In genomic region chr10:69865450-69865849, GRCh38 we compare ENCODE assay signal across 21 cellular contexts.
"Had no signal": no experiment of that assay in that cellular context is flagged by ENCODE, and none has a peak within 500 bp of the region (broad histone marks: within the 10 kb centered on the region; RNA-seq: fewer than 3 reads in every experiment).

No MANE protein-coding gene starts in this region.

- ATAC-seq: activated CD8-positive, alpha-beta T cell treated with anti-CD3 and anti-CD28 coated beads, Interleukin-2, amount 10 ng/mL, durations not matched to agents 7 days and 5 days; gastrocnemius medialis; left colon; lower lobe of right lung had no signal

- H3K9me3 Mint-ChIP-seq: activated B cell treated with CpG ODN at 0.5 μM for 24 hours; activated naive CD4-positive, alpha-beta T cell treated with anti-CD3 and anti-CD28 coated beads, Interleukin-2, amount 50 U/mL, for 24 hours; central memory CD8-positive, alpha-beta T cell had no signal

- H3K27me3 ChIP-seq: gastrocnemius medialis, heart right ventricle, vagina had no signal

- H3K4me3 Mint-ChIP-seq: activated B cell treated with CpG ODN at 0.5 μM for 24 hours; activated CD8-positive, alpha-beta T cell treated with anti-CD3 and anti-CD28 coated beads, Interleukin-2, amount 10 ng/mL, durations not matched to agents 7 days and 5 days; activated naive CD4-positive, alpha-beta T cell treated with anti-CD3 and anti-CD28 coated beads, Interleukin-2, amount 50 U/mL, for 24 hours; central memory CD8-positive, alpha-beta T cell had no signal

- H3K9me3 ChIP-seq: gastrocnemius medialis, heart right ventricle, lower lobe of right lung, tibial nerve, vagina had no signal

- H3K36me3 ChIP-seq: gastrocnemius medialis, heart right ventricle, lower lobe of right lung, tibial nerve, vagina had no signal

- DNase-seq: activated B cell treated with CpG ODN at 0.5 μM for 24 hours; activated CD4-positive, alpha-beta T cell treated with anti-CD3 and anti-CD28 coated beads for 48 hours; activated CD8-positive, alpha-beta memory T cell treated with anti-CD3 and anti-CD28 coated beads, Interleukin-2, amount 50 U/mL, for 4 hours; activated CD8-positive, alpha-beta T cell treated with anti-CD3 and anti-CD28 coated beads, Interleukin-2, amount 10 ng/mL, durations not matched to agents 7 days and 5 days; activated effector memory CD4-positive, alpha-beta T cell treated with anti-CD3 and anti-CD28 coated beads, Interleukin-2, amount 50 U/mL, for 16 hours; activated T-cell treated with anti-CD3 and anti-CD28 coated beads, Interleukin-2, amount 50 U/mL, for 48 hours; effector CD4-positive, alpha-beta T cell; gastrocnemius medialis; heart right ventricle; left colon; lower lobe of right lung; midbrain; small intestine; stimulated activated CD4-positive, alpha-beta T cell treated with anti-CD3 and anti-CD28 coated beads, Interleukin-4, amount 100 ng/mL, for 24 hours; stimulated activated naive CD4-positive, alpha-beta T cell; T-helper 2 cell had no signal

- H3K4me3 ChIP-seq: coronary artery, gastrocnemius medialis, heart right ventricle, lower lobe of right lung, tibial nerve, vagina had no signal

- FAIRE-seq: small intestine had no signal

- H3K27me3 Mint-ChIP-seq: activated naive CD4-positive, alpha-beta T cell treated with anti-CD3 and anti-CD28 coated beads, Interleukin-2, amount 50 U/mL, for 24 hours had no signal

- H3K36me3 Mint-ChIP-seq: activated naive CD4-positive, alpha-beta T cell treated with anti-CD3 and anti-CD28 coated beads, Interleukin-2, amount 50 U/mL, for 24 hours had no signal

- H3K27ac Mint-ChIP-seq: activated B cell treated with CpG ODN at 0.5 μM for 24 hours; activated CD8-positive, alpha-beta T cell treated with anti-CD3 and anti-CD28 coated beads, Interleukin-2, amount 10 ng/mL, durations not matched to agents 7 days and 5 days; activated naive CD4-positive, alpha-beta T cell treated with anti-CD3 and anti-CD28 coated beads, Interleukin-2, amount 50 U/mL, for 24 hours had no signal

- H3K4me1 Mint-ChIP-seq: activated B cell treated with CpG ODN at 0.5 μM for 24 hours; activated naive CD4-positive, alpha-beta T cell treated with anti-CD3 and anti-CD28 coated beads, Interleukin-2, amount 50 U/mL, for 24 hours; central memory CD8-positive, alpha-beta T cell had no signal

- H3K27ac ChIP-seq: gastrocnemius medialis, tibial nerve had no signal
